In genomic region chrX:39073131-39073530, GRCh38 we compare ENCODE assay signal across 31 cellular contexts.
"Had no signal": no experiment of that assay in that cellular context is flagged by ENCODE, and none has a peak within 500 bp of the region (broad histone marks: within the 10 kb centered on the region; RNA-seq: fewer than 3 reads in every experiment).

No MANE protein-coding gene starts in this region.

- H3K36me3 ChIP-seq: brain microvascular endothelial cell, SJSA1 had no signal

- H3K27ac Mint-ChIP-seq: activated CD4-positive, alpha-beta memory T cell treated with anti-CD3 and anti-CD28 coated beads for 36 hours; activated CD4-positive, alpha-beta T cell treated with anti-CD3 and anti-CD28 coated beads, Interleukin-2, amount 10 ng/mL, durations not matched to agents 7 days and 5 days; activated naive CD4-positive, alpha-beta T cell treated with anti-CD3 and anti-CD28 coated beads, Interleukin-2, amount 10 ng/mL, durations not matched to agents 7 days and 5 days; activated naive CD8-positive, alpha-beta T cell treated with anti-CD3 and anti-CD28 coated beads for 36 hours; activated T-helper 2 cell treated with anti-CD3 and anti-CD28 coated beads, Interferon-gamma antibody, Interleukin-2, Interleukin-4, amounts not matched to agents 10 μg/mL and 5 μg/mL and 100 μg/mL, durations not matched to agents 14 hours and 24 hours and 36 hours; T-helper 1 cell treated with Interleukin-12 subunit alpha and Interleukin-12 subunit beta and Interleukin-4 antibody, amounts not matched to agents 30 μg/mL and 1 μg/mL, for 36 hours had no signal

- H3K27me3 Mint-ChIP-seq: activated naive CD4-positive, alpha-beta T cell treated with anti-CD3 and anti-CD28 coated beads, Interleukin-2, amount 10 ng/mL, durations not matched to agents 7 days and 5 days had no signal

- H3K27ac ChIP-seq: brain microvascular endothelial cell, SJSA1, VCaP had no signal

- DNase-seq: activated CD4-positive, alpha-beta memory T cell treated with anti-CD3 and anti-CD28 coated beads for 36 hours; activated CD4-positive, alpha-beta T cell treated with anti-CD3 and anti-CD28 coated beads, Interleukin-2, amount 10 ng/mL, durations not matched to agents 7 days and 5 days; activated CD4-positive, CD25-positive, alpha-beta regulatory T cell; activated CD8-positive, alpha-beta memory T cell treated with anti-CD3 and anti-CD28 coated beads for 24 hours; activated gamma-delta T cell treated with Interleukin-2 at 50 U/mL for 16 hours; activated naive CD4-positive, alpha-beta T cell treated with anti-CD3 and anti-CD28 coated beads, Interleukin-2, amount 10 ng/mL, durations not matched to agents 7 days and 5 days; activated naive CD8-positive, alpha-beta T cell treated with anti-CD3 and anti-CD28 coated beads for 36 hours; activated T-cell treated with anti-CD3 and anti-CD28 coated beads for 4 hours; activated T-cell treated with anti-CD3 and anti-CD28 coated beads, Interleukin-2, amount 50 U/mL, for 48 hours; brain microvascular endothelial cell; caudate nucleus; IMR-90; Kasumi-1; KBM-7; NCI-H1048; NCI-H1694; NCI-H2029; NCI-H2107; NCI-H2171 treated with DMSO at 0.1 percent for 48 hours; NCI-H226; NCI-H526 treated with DMSO at 0.1 percent for 48 hours; NCI-H82; RPMI8226; SHP77; T1000 had no signal

- H3K4me3 ChIP-seq: SJSA1 had no signal

- H3K4me1 Mint-ChIP-seq: activated CD4-positive, alpha-beta T cell treated with anti-CD3 and anti-CD28 coated beads, Interleukin-2, amount 10 ng/mL, durations not matched to agents 7 days and 5 days; activated naive CD4-positive, alpha-beta T cell treated with anti-CD3 and anti-CD28 coated beads, Interleukin-2, amount 10 ng/mL, durations not matched to agents 7 days and 5 days; activated naive CD8-positive, alpha-beta T cell treated with anti-CD3 and anti-CD28 coated beads for 36 hours had no signal

- H3K9me3 ChIP-seq: SJSA1 had no signal

- H3K9me3 Mint-ChIP-seq: activated CD4-positive, alpha-beta T cell treated with anti-CD3 and anti-CD28 coated beads, Interleukin-2, amount 10 ng/mL, durations not matched to agents 7 days and 5 days; activated naive CD4-positive, alpha-beta T cell treated with anti-CD3 and anti-CD28 coated beads, Interleukin-2, amount 10 ng/mL, durations not matched to agents 7 days and 5 days; activated naive CD8-positive, alpha-beta T cell treated with anti-CD3 and anti-CD28 coated beads for 36 hours; activated T-helper 2 cell treated with anti-CD3 and anti-CD28 coated beads, Interferon-gamma antibody, Interleukin-2, Interleukin-4, amounts not matched to agents 10 μg/mL and 5 μg/mL and 100 μg/mL, durations not matched to agents 14 hours and 24 hours and 36 hours had no signal

- H3K4me1 ChIP-seq: SJSA1 had no signal

- H3K4me3 Mint-ChIP-seq: activated CD4-positive, alpha-beta memory T cell treated with anti-CD3 and anti-CD28 coated beads for 36 hours; activated CD4-positive, alpha-beta T cell treated with anti-CD3 and anti-CD28 coated beads, Interleukin-2, amount 10 ng/mL, durations not matched to agents 7 days and 5 days; activated naive CD4-positive, alpha-beta T cell treated with anti-CD3 and anti-CD28 coated beads, Interleukin-2, amount 10 ng/mL, durations not matched to agents 7 days and 5 days; activated naive CD8-positive, alpha-beta T cell treated with anti-CD3 and anti-CD28 coated beads for 36 hours; T-helper 1 cell treated with Interleukin-12 subunit alpha and Interleukin-12 subunit beta and Interleukin-4 antibody, amounts not matched to agents 30 μg/mL and 1 μg/mL, for 36 hours had no signal

- H3K27me3 ChIP-seq: brain microvascular endothelial cell, SJSA1 had no signal

- H3K36me3 Mint-ChIP-seq: activated CD4-positive, alpha-beta memory T cell treated with anti-CD3 and anti-CD28 coated beads for 36 hours; activated naive CD4-positive, alpha-beta T cell treated with anti-CD3 and anti-CD28 coated beads, Interleukin-2, amount 10 ng/mL, durations not matched to agents 7 days and 5 days; activated naive CD8-positive, alpha-beta T cell treated with anti-CD3 and anti-CD28 coated beads for 36 hours had no signal

- ATAC-seq: Panc1, SK-N-SH treated with all-trans-retinoic acid at 6 μM for 48 hours had no signal
